In genomic region chr17:45175759-45176140, GRCh38 we compare ENCODE assay signal across 11 cellular contexts. TPM values are rescaled to one million over a fixed set of nuclear protein-coding genes. Genes with fewer than 3 reads are reported as not detected.
DNase-seq lines count a peak whose midpoint lies in the region; ATAC-seq and TF ChIP-seq lines count a peak whose summit lies in the region.
"Had no signal": no experiment of that assay in that cellular context is flagged by ENCODE, and none has a peak within 500 bp of the region (broad histone marks: within the 10 kb centered on the region; RNA-seq: fewer than 3 reads in every experiment).

No MANE protein-coding gene starts in this region.

- H3K56ac ChIP-seq in H9 (ENCODE audit: insufficient read length, low read depth, low read length): no peak overlapping the region

- peaks cover 0 to 3% (median 0%) of the 10 kb centered on the region in 3 experiments; a peak in 2 of 7 replicates for H3K36me3 Mint-ChIP-seq in H9 (ENCODE audit: insufficient read depth in 1 of 3, low read depth in 3 of 3)
- no peaks in the 10 kb centered on the region for H3K36me3 Mint-ChIP-seq in dendritic cell treated with granulocyte-macrophage colony-stimulating factor and Interleukin-4, amounts not matched to agents 40 ng/mL and 50 ng/mL, for 4 days (ENCODE audit: low read depth)
- H3K36me3 Mint-ChIP-seq in osteocyte (ENCODE audit: unreplicated experiment): no peaks in the 10 kb centered on the region
- H3K36me3 Mint-ChIP-seq: CD4-positive, CD25-positive, alpha-beta regulatory T cell had no signal

- DNase-seq in H9 (no peak), osteocyte (ENCODE audit: extremely low spot score, unreplicated experiment) (no peak)
- no peak for DNase-seq in activated effector memory CD4-positive, alpha-beta T cell treated with anti-CD3 and anti-CD28 coated beads, Interleukin-2, amount 50 U/mL, for 16 hours
- DNase-seq: activated CD8-positive, alpha-beta memory T cell treated with anti-CD3 and anti-CD28 coated beads for 24 hours; CD4-positive, CD25-positive, alpha-beta regulatory T cell; cortex of kidney; NCI-H345; RPMI8226 had no signal

- H3K4me1 Mint-ChIP-seq in H9 (peaks cover 21 to 34% of the 10 kb centered on the region in 2 experiments), osteocyte (ENCODE audit: unreplicated experiment) (peaks cover 31% of the 10 kb centered on the region)
- H3K4me1 Mint-ChIP-seq in dendritic cell treated with granulocyte-macrophage colony-stimulating factor and Interleukin-4, amounts not matched to agents 40 ng/mL and 50 ng/mL, for 4 days (ENCODE audit: low read depth): peaks cover 48% of the 10 kb centered on the region

- H3K27me3 Mint-ChIP-seq in H9 (ENCODE audit: low read depth) (no peaks in the 10 kb centered on the region; the same call in 1 of the 2 replicates), osteocyte (ENCODE audit: unreplicated experiment) (no peaks in the 10 kb centered on the region)
- H3K27me3 Mint-ChIP-seq in dendritic cell treated with granulocyte-macrophage colony-stimulating factor and Interleukin-4, amounts not matched to agents 40 ng/mL and 50 ng/mL, for 4 days: no peaks in the 10 kb centered on the region
- H3K27me3 Mint-ChIP-seq: CD4-positive, CD25-positive, alpha-beta regulatory T cell had no signal

- H3K79me2 ChIP-seq in H9 (ENCODE audit: insufficient read depth, low read length): no peaks in the 10 kb centered on the region

- no peak overlapping the region for H2BK5ac ChIP-seq in H9 (ENCODE audit: insufficient read length, low read length)

- 0 out of 2 replicates have a peak overlapping the region, but pooled peaks have one; percentile 24 for H2BK15ac ChIP-seq in H9 (ENCODE audit: low read depth, low read length)

- no peak overlapping the region for H3K4me3 ChIP-seq in skin epidermis

- no peak overlapping the region for H2BK20ac ChIP-seq in H9 (ENCODE audit: low read depth, low read length, poor library complexity, severe bottlenecking)

- intact Hi-C loops in dendritic cell treated with granulocyte-macrophage colony-stimulating factor and Interleukin-4, amounts not matched to agents 40 ng/mL and 50 ng/mL, for 4 days (cut with micrococcal nuclease): no loop called here

- TF ChIP-seq CTCF in H9 (conservative IDR thresholded peaks at IDR 0.05) (no peak), osteocyte (IDR thresholded peaks at IDR 0.05) (no peak)

- H3K9me3 Mint-ChIP-seq in H9 (no peaks in the 10 kb centered on the region), osteocyte (ENCODE audit: unreplicated experiment) (no peaks in the 10 kb centered on the region)
- H3K9me3 Mint-ChIP-seq in dendritic cell treated with granulocyte-macrophage colony-stimulating factor and Interleukin-4, amounts not matched to agents 40 ng/mL and 50 ng/mL, for 4 days: no peaks in the 10 kb centered on the region
- H3K9me3 Mint-ChIP-seq: CD4-positive, CD25-positive, alpha-beta regulatory T cell had no signal

- no peak for ATAC-seq in GM18861 (IDR thresholded peaks at IDR 0.05; ENCODE audit: unreplicated experiment)

- no peaks in the 10 kb centered on the region for H3K23me2 ChIP-seq in H9 (ENCODE audit: insufficient read length, low read depth, low read length, poor library complexity, severe bottlenecking)

- no peak overlapping the region for H3T11ph ChIP-seq in H9 (ENCODE audit: low read length)

- no peaks in the 10 kb centered on the region for H3K27me3 ChIP-seq in H9 (ENCODE audit: insufficient read depth, low read length)

- H3K27ac Mint-ChIP-seq in H9 (no peak overlapping the region), osteocyte (ENCODE audit: unreplicated experiment) (no peak overlapping the region)
- peak overlapping the region; percentile 41 for H3K27ac Mint-ChIP-seq in dendritic cell treated with granulocyte-macrophage colony-stimulating factor and Interleukin-4, amounts not matched to agents 40 ng/mL and 50 ng/mL, for 4 days

- H3K4me2 ChIP-seq in H9 (ENCODE audit: insufficient read depth, insufficient read length, low read length): no peak overlapping the region

- H4K20me1 ChIP-seq in H9 (ENCODE audit: control insufficient read depth, insufficient read depth, insufficient read length): no peaks in the 10 kb centered on the region

- no peak overlapping the region for H3K4ac ChIP-seq in H9 (ENCODE audit: low read depth, low read length)

- no peak overlapping the region for H2AFZ ChIP-seq in H9 (ENCODE audit: low read length)

- no peak overlapping the region for H3K9ac ChIP-seq in H9 (ENCODE audit: extremely low read depth, insufficient read length, low read length)

- H4K8ac ChIP-seq in H9 (replicated peaks; ENCODE audit: insufficient read length, low read depth, low read length): no peak overlapping the region

- H3K79me1 ChIP-seq in H9 (ENCODE audit: insufficient read depth, low read depth, low read length, poor library complexity, severe bottlenecking): no peaks in the 10 kb centered on the region

- no CpG with 5 or more reads among the region's 3 CpGs for WGBS in H9 (ENCODE audit: extremely low coverage, insufficient read length, low lambda C conversion rate)

- peaks cover 2% of the 10 kb centered on the region; the same call in 1 of the 2 replicates for H3K4me1 ChIP-seq in H9 (ENCODE audit: insufficient read depth, low read length)

- H3K27ac ChIP-seq in H9 (ENCODE audit: insufficient read length, low read depth, low read length) (no peak overlapping the region), skin epidermis (peak overlapping the region in 11 of 21 experiments; percentile 0 to 70 (median 47))

- H4K91ac ChIP-seq in H9 (ENCODE audit: insufficient read length, low read depth, low read length): no peak overlapping the region

- H3K9me3 ChIP-seq in H9 (ENCODE audit: control insufficient read depth, low read depth, low read length): no peaks in the 10 kb centered on the region

- no peak overlapping the region for H3K14ac ChIP-seq in H9 (ENCODE audit: insufficient read depth, low read length)

- no peak overlapping the region for H4K5ac ChIP-seq in H9 (ENCODE audit: insufficient read length, low read depth, low read length)

- H2BK12ac ChIP-seq in H9 (ENCODE audit: insufficient read length, low read depth, low read length): no peak overlapping the region

- H2AK5ac ChIP-seq in H9 (ENCODE audit: insufficient read length, low read length): no peak overlapping the region

- no peak overlapping the region for H2BK120ac ChIP-seq in H9 (ENCODE audit: low read depth, low read length, poor library complexity, severe bottlenecking)

- H3K23ac ChIP-seq in H9 (ENCODE audit: insufficient read length, low read depth, low read length): no peak overlapping the region

- no peak overlapping the region for H3K18ac ChIP-seq in H9 (ENCODE audit: insufficient read length, low read depth, low read length)

- H3K4me3 Mint-ChIP-seq in H9 (no peak overlapping the region), osteocyte (ENCODE audit: unreplicated experiment) (no peak overlapping the region)
- H3K4me3 Mint-ChIP-seq in dendritic cell treated with granulocyte-macrophage colony-stimulating factor and Interleukin-4, amounts not matched to agents 40 ng/mL and 50 ng/mL, for 4 days: no peak overlapping the region
- H3K4me3 Mint-ChIP-seq: CD4-positive, CD25-positive, alpha-beta regulatory T cell had no signal

RNA-seq across cellular contexts. Expression of gene HEXIM2, which starts 14.1 kb away (rescaled TPM):
- 12.5 and 16.1 TPM in 2 replicates for total RNA-seq in H9 (2021)
- total RNA-seq in osteocyte: 6.4 and 9.8 TPM in 2 replicates

RNA-seq across cellular contexts. Expression of gene HEXIM1, which starts 27.5 kb away (rescaled TPM):
- total RNA-seq in H9 (2021): 32.4 and 33.0 TPM in 2 replicates
- total RNA-seq in osteocyte: 42.0 and 44.5 TPM in 2 replicates

RNA-seq across cellular contexts. Expression of gene ACBD4, which starts 40.3 kb away (rescaled TPM):
- 9.7 and 10.5 TPM in 2 replicates for total RNA-seq in H9 (2021)
- total RNA-seq in osteocyte: 8.1 and 10.6 TPM in 2 replicates

RNA-seq across cellular contexts. Expression of gene PLCD3, which starts 43.4 kb away (rescaled TPM):
- total RNA-seq in H9 (2021): 41.6 and 48.5 TPM in 2 replicates
- total RNA-seq in osteocyte: 92.3 and 111 TPM in 2 replicates

RNA-seq across cellular contexts. Expression of gene FMNL1, which starts 45.9 kb away (rescaled TPM):
- total RNA-seq in H9 (2021) (6.3 and 6.9 TPM in 2 replicates), osteocyte (2.0 and 2.8 TPM in 2 replicates)
